Comparison of ENCODE assay signal across 1 cellular context in genomic region chr1:108963052-108963686, GRCh38.
TF ChIP-seq lines count a peak whose summit lies in the region.

Gene CLCC1 (minus strand): TSS chr1:108963484. CDS start chr1:108950437, 13,047 bp downstream.

TF ChIP-seq in SK-N-SH, 30 proteins besides CTCF, POLR2A, EP300 and RAD21 (continued from another document):
- no peak for TF ChIP-seq MEF2A (IDR thresholded peaks at IDR 0.05; ENCODE audit: borderline replicate concordance, low read depth)
- TF ChIP-seq POLR2AphosphoS5 (IDR thresholded peaks at IDR 0.05; ENCODE audit: low read depth, low read length), result peak; percentile 93
- TF ChIP-seq FOXJ3 (CRISPR knock-in tag; IDR thresholded peaks at IDR 0.05), result no peak
- TF ChIP-seq MXI1 (IDR thresholded peaks at IDR 0.05; ENCODE audit: low read depth, low read length), result peak; percentile 81; the same call in 1 of the 2 replicates
- TF ChIP-seq USF2 (IDR thresholded peaks at IDR 0.05; ENCODE audit: borderline replicate concordance, low read depth, low read length), result no peak
TF ChIP-seq in SK-N-SH: peak in this region for 9.
